In the genomic region with DNA sequence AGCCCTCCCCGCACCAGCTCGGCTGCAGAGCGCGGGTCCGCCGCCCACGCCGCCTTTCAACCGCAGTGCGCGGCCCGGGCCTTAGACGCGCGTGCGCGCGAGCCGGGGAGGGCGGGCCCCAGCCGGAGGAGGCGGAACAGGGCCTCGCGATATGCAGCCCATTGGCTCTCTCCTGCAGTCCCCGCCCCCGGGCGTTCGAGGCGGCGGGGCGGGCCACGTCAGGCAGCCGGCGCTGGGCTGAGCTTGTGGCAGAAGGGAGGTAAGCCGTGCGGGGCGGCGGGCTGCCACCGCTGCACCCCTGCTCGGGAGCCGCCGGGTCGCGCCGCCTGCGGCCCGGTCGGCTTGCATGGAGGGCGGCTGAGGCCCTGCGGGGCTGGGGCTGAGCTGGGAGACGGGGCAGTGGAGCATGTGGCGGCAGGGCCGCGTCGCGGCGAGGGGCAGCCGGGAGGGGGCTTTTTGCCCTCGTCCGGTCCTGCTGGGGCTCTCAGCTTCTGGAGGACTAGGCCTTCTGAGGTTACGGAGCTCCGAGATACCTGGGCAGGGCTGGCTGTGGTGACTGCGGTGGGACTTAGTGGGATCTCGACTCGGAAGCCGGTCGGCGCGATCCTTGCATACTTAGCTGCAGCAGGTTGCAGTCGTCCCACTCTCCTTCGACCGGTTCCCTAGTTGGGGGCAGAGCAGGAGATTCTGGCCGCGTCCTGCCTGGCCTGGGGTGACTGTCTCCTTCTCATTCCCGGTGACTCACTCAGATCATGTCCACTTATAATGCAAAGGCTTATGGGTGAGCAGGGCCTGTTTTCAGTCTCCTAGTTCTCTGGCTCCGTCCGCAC, we compare ENCODE assay signal across 7 cellular contexts. TPM values are rescaled to one million over a fixed set of nuclear protein-coding genes. Genes with fewer than 3 reads are reported as not detected.
DNase-seq lines count a peak whose midpoint lies in the region; ATAC-seq, FAIRE-seq and TF ChIP-seq lines count a peak whose summit lies in the region.

A gene with protein sequence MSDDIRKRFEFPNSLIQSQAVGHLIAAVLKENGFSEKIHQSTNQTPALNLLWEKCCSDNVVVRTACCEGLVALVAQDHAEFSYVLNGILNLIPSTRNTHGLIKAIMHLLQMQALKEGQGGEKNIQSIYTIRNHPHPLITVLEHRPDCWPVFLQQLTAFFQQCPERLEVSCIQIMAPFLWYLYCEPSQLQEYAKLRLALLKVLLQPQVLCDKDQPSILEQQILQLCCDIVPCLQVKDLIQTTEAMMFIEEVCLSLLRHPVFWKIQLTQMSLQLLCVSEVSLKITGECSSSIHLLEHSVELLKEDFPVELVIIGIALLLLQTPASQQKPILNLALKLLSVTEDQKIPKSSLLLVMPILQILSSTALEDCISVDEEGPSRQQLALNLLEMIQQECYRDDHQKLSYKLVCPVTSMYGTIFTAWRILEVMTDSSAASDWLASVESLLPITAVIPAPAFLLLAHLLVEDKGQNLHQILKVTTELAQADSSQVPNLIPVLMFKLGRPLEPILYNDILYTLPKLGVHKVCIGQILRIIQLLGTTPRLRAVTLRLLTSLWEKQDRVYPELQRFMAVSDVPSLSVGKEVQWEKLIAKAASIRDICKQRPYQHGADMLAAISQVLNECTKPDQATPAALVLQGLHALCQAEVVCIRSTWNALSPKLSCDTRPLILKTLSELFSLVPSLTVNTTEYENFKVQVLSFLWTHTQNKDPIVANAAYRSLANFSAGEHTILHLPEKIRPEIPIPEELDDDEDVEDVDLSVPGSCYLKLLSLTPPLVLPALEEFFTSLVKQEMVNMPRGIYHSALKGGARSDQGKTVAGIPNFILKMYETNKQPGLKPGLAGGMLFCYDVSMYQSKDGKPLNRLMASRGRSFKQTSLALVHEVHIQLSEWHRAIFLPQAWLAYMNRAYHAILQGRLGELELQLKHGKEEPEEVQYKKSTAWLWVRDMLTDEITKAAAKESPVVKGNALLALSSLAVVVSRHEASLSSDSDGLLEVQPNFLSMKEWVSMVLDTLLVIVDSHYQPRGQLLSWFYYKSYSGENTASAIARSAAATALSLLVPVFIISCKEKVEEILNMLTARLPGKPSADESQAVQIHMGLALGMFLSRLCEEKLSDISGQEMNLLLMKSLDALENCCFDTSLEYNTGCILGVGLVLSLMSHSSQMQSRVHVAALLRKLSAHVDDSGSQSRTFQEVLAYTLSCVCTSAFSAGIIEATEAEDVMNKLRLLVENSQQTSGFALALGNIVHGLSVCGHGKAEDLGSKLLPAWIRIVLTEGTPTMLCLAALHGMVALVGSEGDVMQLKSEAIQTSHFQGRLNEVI (N-terminal part only) (plus strand): TSS at position 225 of the 830 bp plus-strand sequence. CDS start 31,095 bp downstream, outside the sequence.

- TF ChIP-seq CTCF in WI38 (IDR thresholded peaks at IDR 0.05; ENCODE audit: low read depth, low read length) (no peak), bronchial epithelial cell (IDR thresholded peaks at IDR 0.05; ENCODE audit: insufficient read depth, low read length, severe bottlenecking) (no peak)

- ATAC-seq in GM18520 (IDR thresholded peaks at IDR 0.05; ENCODE audit: unreplicated experiment) (peak; percentile 97), HG03064 (IDR thresholded peaks at IDR 0.05; ENCODE audit: low read depth, unreplicated experiment) (peak; percentile 96)

- no peaks in the 10 kb centered on the region for H3K27me3 ChIP-seq in bronchial epithelial cell (ENCODE audit: control insufficient read depth, insufficient read depth, low read length)

- peak within 1 kb of the TSS; percentile 88 for H3K4me3 ChIP-seq in WI38 (ENCODE audit: low read depth, low read length)
- H3K4me3 ChIP-seq in bronchial epithelial cell (ENCODE audit: low read depth, low read length): peak within 1 kb of the TSS; percentile 80

- DNase-seq in NCI-H2107 treated with DMSO at 0.1 percent for 48 hours (lab: John Stamatoyannopoulos, UW; ENCODE audit: unreplicated experiment) (peak; percentile 81), bronchial epithelial cell (ENCODE audit: low read depth) (peak; percentile 86), iPS-NIHi7 (ENCODE audit: extremely low spot score) (peak; percentile 97), smooth muscle cell of the brain vasculature (ENCODE audit: low read depth, low spot score) (peak; percentile 79)

- no peaks in the 10 kb centered on the region for H3K36me3 ChIP-seq in bronchial epithelial cell (ENCODE audit: control insufficient read depth, insufficient read depth, low read length)

- FAIRE-seq in bronchial epithelial cell (lab: Jason Lieb, UNC): no peak

RNA-seq across cellular contexts. Expression of the gene that starts here (rescaled TPM):
- total RNA-seq in bronchial epithelial cell: 28.4 and 34.3 TPM in 2 replicates

Comparison
In these comparisons a context has a peak if more than half of its experiments do, and no peak if none do; other contexts are left out.
1. Peak in every context shown above with its lines: DNase-seq, ATAC-seq and H3K4me3 ChIP-seq.